ENCODE assay signal across 11 cellular contexts in the genomic region with DNA sequence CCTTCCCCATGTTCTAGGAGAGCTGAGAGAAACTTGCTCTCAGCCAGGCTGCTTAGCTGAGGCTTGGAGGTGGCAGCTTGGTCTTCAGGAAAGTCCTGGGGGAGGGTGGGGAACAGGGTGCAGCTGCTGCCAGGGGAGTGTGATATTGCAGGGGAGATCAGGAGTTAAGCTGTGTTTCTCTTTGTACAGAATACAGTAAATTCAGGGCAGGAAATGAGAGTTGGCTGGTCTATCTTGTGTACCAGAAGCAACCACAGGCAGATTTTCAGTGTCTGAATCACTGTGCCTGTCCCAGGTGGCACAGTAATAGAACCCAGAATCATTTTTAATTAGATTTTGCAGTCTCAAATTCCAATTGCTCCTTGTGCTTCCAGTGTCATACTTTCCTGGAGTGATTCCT.
A peak's percentile ranks its signal among the peaks of the same experiment; 100 is the strongest.
DNase-seq lines count a peak whose midpoint lies in the region; ATAC-seq, FAIRE-seq and TF ChIP-seq lines count a peak whose summit lies in the region.
"Had no signal": no experiment of that assay in that cellular context is flagged by ENCODE, and none has a peak within 500 bp of the region (broad histone marks: within the 10 kb centered on the region; RNA-seq: fewer than 3 reads in every experiment).

No MANE protein-coding gene starts in this region.

- H3K36me3 ChIP-seq in vagina, result no peaks in the 10 kb centered on the region

- no TSS peak for BruUV-seq in Calu3 (replicated peaks; lab: Mats Ljungman, UMichigan)

- no peak overlapping the region for H3K27ac Mint-ChIP-seq in Calu3 (ENCODE audit: unreplicated experiment)

- no peak for TF ChIP-seq CTCF in RWPE1 (conservative IDR thresholded peaks at IDR 0.05; ENCODE audit: low read depth)
- no peak for TF ChIP-seq CTCF in vagina (IDR thresholded peaks at IDR 0.05)
- TF ChIP-seq CTCF in Calu3 (IDR thresholded peaks at IDR 0.05; ENCODE audit: unreplicated experiment), result no peak

- no peaks in the 10 kb centered on the region for H3K9me3 ChIP-seq in vagina

- H3K27me3 ChIP-seq in vagina, result no peaks in the 10 kb centered on the region

- intact Hi-C loops in vagina (cut with DNase I), result no loop called here
- intact Hi-C loops in Calu3 (cut with micrococcal nuclease; ENCODE audit: unreplicated experiment), result no loop called here

- H3K4me1 Mint-ChIP-seq in Calu3 (ENCODE audit: low read depth, unreplicated experiment), result no peaks in the 10 kb centered on the region

- ATAC-seq in GM21360 (IDR thresholded peaks at IDR 0.05; ENCODE audit: unreplicated experiment) (peak; percentile 42), HG03378 (IDR thresholded peaks at IDR 0.05; ENCODE audit: unreplicated experiment) (peak; percentile 58)

- no peaks in the 10 kb centered on the region for H3K27me3 Mint-ChIP-seq in Calu3 (ENCODE audit: unreplicated experiment)

- no peaks in the 10 kb centered on the region for H3K9me3 Mint-ChIP-seq in Calu3 (ENCODE audit: low read depth, unreplicated experiment)

- H3K27ac ChIP-seq in RWPE1 (no peak overlapping the region), vagina (no peak overlapping the region)

- peak; percentile 27 for FAIRE-seq in GM12892 (lab: Jason Lieb, UNC)
- FAIRE-seq: astrocyte, G401.6, islet of Langerhans had no signal

- H3K4me3 ChIP-seq in vagina, result no peak overlapping the region

- DNase-seq in GM12892 (ENCODE audit: insufficient read length), result no peak
- DNase-seq in central memory CD4-positive, alpha-beta T cell, result peak; percentile 23
- DNase-seq in cerebellum (ENCODE audit: low spot score), result no peak
- DNase-seq in RWPE1 (ENCODE audit: low spot score), result no peak
- DNase-seq in vagina (ENCODE audit: extremely low spot score in 2 of 2), result no peak
- no peak for DNase-seq in Calu3

- CTCF ChIA-PET in RWPE1 (lab: Yijun Ruan, JAX) (interaction anchor here (0.6 to 1.4 kb wide), 3 partner anchors 10 to 355 kb away, joined by 3 to 4 read pairs (median 3); no protein-coding TSS in a partner anchor), Calu3 (lab: Charles Lee) (interaction anchor here (0.7 to 2.1 kb wide), 2 partner anchors 17 to 61 kb away, joined by 3 to 9 read pairs; no protein-coding TSS in a partner anchor)

- POLR2A ChIA-PET in RWPE1 (lab: Yijun Ruan, JAX; ENCODE audit: low non-redundant PET), result no interaction called here

- H3K36me3 Mint-ChIP-seq in Calu3 (ENCODE audit: insufficient read depth, unreplicated experiment), result no peaks in the 10 kb centered on the region

- no peaks in the 10 kb centered on the region for H3K4me1 ChIP-seq in vagina

- TF ChIP-seq POLR2A in GM12892 (IDR thresholded peaks at IDR 0.05; ENCODE audit: low read depth, low read length) (no peak), vagina (IDR thresholded peaks at IDR 0.05) (no peak)

- no peak overlapping the region for H3K4me3 Mint-ChIP-seq in Calu3 (ENCODE audit: low read depth, unreplicated experiment)
